ENCODE assay signal across 11 cellular contexts in genomic region chr17:80673152-80673920, GRCh38.
DNase-seq lines count a peak whose midpoint lies in the region; ATAC-seq and TF ChIP-seq lines count a peak whose summit lies in the region.
"Had no signal": no experiment of that assay in that cellular context is flagged by ENCODE, and none has a peak within 500 bp of the region (broad histone marks: within the 10 kb centered on the region; RNA-seq: fewer than 3 reads in every experiment).

No MANE protein-coding gene starts in this region.

- no peak overlapping the region for H2AFZ ChIP-seq in GM23248
- H2AFZ ChIP-seq: neural progenitor cell had no signal

- WGBS in GM23248 (ENCODE audit: low coverage in 1 of 2, low lambda C conversion rate in 2 of 2, missing lambda C conversion rate in 2 of 2), 2 experiments = 59 to 65% methylated on average over 14 of the region's 14 CpGs

- DNase-seq in CD4-positive, alpha-beta memory T cell = no peak
- DNase-seq in GM23248 (peak; percentile 22), iris pigment epithelial cell (ENCODE audit: low read depth) (peak; percentile 84), nucleus accumbens (lab: John Stamatoyannopoulos, UW) (no peak), SW 1271 (lab: John Stamatoyannopoulos, UW) (no peak)
- DNase-seq: effector CD4-positive, alpha-beta T cell; NCI-H2171 treated with DMSO at 0.1 percent for 48 hours had no signal

- no peak overlapping the region for H3K4me3 ChIP-seq in CD4-positive, alpha-beta memory T cell (ENCODE audit: low read length in 2 of 2)
- no peak overlapping the region for H3K4me3 ChIP-seq in GM23248
- H3K4me3 ChIP-seq: neural progenitor cell had no signal

- no peak overlapping the region for H3K9ac ChIP-seq in GM23248
- H3K9ac ChIP-seq: neural progenitor cell had no signal

- CTCF ChIA-PET in CD4-positive, alpha-beta memory T cell (lab: Charles Lee; ENCODE audit: partially characterized antibody) = interaction anchor here (1.3 kb wide), 1 partner anchor 316 kb away, joined by 3 read pairs; no protein-coding TSS in a partner anchor

- H3K9me3 ChIP-seq in CD4-positive, alpha-beta memory T cell (ENCODE audit: control insufficient read depth in 1 of 2, low read length in 2 of 2) = no peaks in the 10 kb centered on the region
- H3K9me3 ChIP-seq in GM23248 (ENCODE audit: low read depth) = no peaks in the 10 kb centered on the region

- ATAC-seq in HG03442 (IDR thresholded peaks at IDR 0.05; ENCODE audit: unreplicated experiment) (no peak), SK-N-SH treated with all-trans-retinoic acid at 6 μM for 48 hours (no peak)

- POLR2A ChIA-PET in CD4-positive, alpha-beta memory T cell (lab: Charles Lee; ENCODE audit: partially characterized antibody) = interaction anchor here (0.7 kb wide), 1 partner anchor 30 kb away, joined by 3 read pairs; no protein-coding TSS in a partner anchor

- H3K36me3 Mint-ChIP-seq in CD4-positive, alpha-beta memory T cell = peaks cover 7 to 20% of the 10 kb centered on the region in 2 donors
- H3K36me3 Mint-ChIP-seq in T-helper 1 cell treated with Interleukin-12 subunit alpha and Interleukin-12 subunit beta and Interleukin-4 antibody, amounts not matched to agents 30 μg/mL and 1 μg/mL, for 36 hours (ENCODE audit: low read depth) = peaks cover 37% of the 10 kb centered on the region

- H3K4me1 Mint-ChIP-seq in CD4-positive, alpha-beta memory T cell = peaks cover 35 to 75% (median 53%) of the 10 kb centered on the region in 4 donors
- peaks cover 73% of the 10 kb centered on the region for H3K4me1 Mint-ChIP-seq in T-helper 1 cell treated with Interleukin-12 subunit alpha and Interleukin-12 subunit beta and Interleukin-4 antibody, amounts not matched to agents 30 μg/mL and 1 μg/mL, for 36 hours (ENCODE audit: low read depth)

- H3K27me3 Mint-ChIP-seq in CD4-positive, alpha-beta memory T cell = no peaks in the 10 kb centered on the region
- H3K27me3 Mint-ChIP-seq in T-helper 1 cell treated with Interleukin-12 subunit alpha and Interleukin-12 subunit beta and Interleukin-4 antibody, amounts not matched to agents 30 μg/mL and 1 μg/mL, for 36 hours (ENCODE audit: low read depth) = no peaks in the 10 kb centered on the region

- H3F3A ChIP-seq in GM23248 (ENCODE audit: insufficient read depth) = no peaks in the 10 kb centered on the region

- 0 out of 2 replicates have a peak, but pooled peaks cover 3% of the 10 kb centered on the region for H4K20me1 ChIP-seq in GM23248 (ENCODE audit: insufficient read depth)

- in situ Hi-C loops in GM23248 (cut with MboI) = no loop called here

- no peak overlapping the region for H3K4me2 ChIP-seq in GM23248 (ENCODE audit: unreplicated experiment)
- H3K4me2 ChIP-seq: neural progenitor cell had no signal

- no peaks in the 10 kb centered on the region for H3K36me3 ChIP-seq in CD4-positive, alpha-beta memory T cell (ENCODE audit: insufficient read depth, low read length)
- no peaks in the 10 kb centered on the region for H3K36me3 ChIP-seq in GM23248 (ENCODE audit: low read depth)
- H3K36me3 ChIP-seq: neural progenitor cell had no signal

- no peak overlapping the region for H3K27ac ChIP-seq in CD4-positive, alpha-beta memory T cell (ENCODE audit: low read depth, low read length)
- no peak overlapping the region for H3K27ac ChIP-seq in GM23248
- H3K27ac ChIP-seq: neural progenitor cell had no signal

- H3K9me3 Mint-ChIP-seq in CD4-positive, alpha-beta memory T cell = no peaks in the 10 kb centered on the region
- no peaks in the 10 kb centered on the region for H3K9me3 Mint-ChIP-seq in T-helper 1 cell treated with Interleukin-12 subunit alpha and Interleukin-12 subunit beta and Interleukin-4 antibody, amounts not matched to agents 30 μg/mL and 1 μg/mL, for 36 hours

- H3K9me2 ChIP-seq in GM23248 (ENCODE audit: insufficient read depth) = no peaks in the 10 kb centered on the region

- intact Hi-C loops in CD4-positive, alpha-beta memory T cell (cut with micrococcal nuclease) = no loop called here

- H3K27ac Mint-ChIP-seq in CD4-positive, alpha-beta memory T cell = peak overlapping the region in 5 of 7 donors; percentile 9 to 77 (median 24)
- peak overlapping the region; percentile 91 for H3K27ac Mint-ChIP-seq in T-helper 1 cell treated with Interleukin-12 subunit alpha and Interleukin-12 subunit beta and Interleukin-4 antibody, amounts not matched to agents 30 μg/mL and 1 μg/mL, for 36 hours

- peaks cover 89% of the 10 kb centered on the region for H3K79me2 ChIP-seq in GM23248 (ENCODE audit: insufficient read depth)

- no peaks in the 10 kb centered on the region for H3K27me3 ChIP-seq in CD4-positive, alpha-beta memory T cell (ENCODE audit: insufficient read depth, low read length)
- H3K27me3 ChIP-seq in GM23248 (replicated peaks; ENCODE audit: insufficient read depth) = no peaks in the 10 kb centered on the region
- H3K27me3 ChIP-seq: neural progenitor cell had no signal

- peak overlapping the region in 7 of 8 donors; percentile 46 to 85 (median 70) for H3K4me3 Mint-ChIP-seq in CD4-positive, alpha-beta memory T cell
- peak overlapping the region; percentile 77 for H3K4me3 Mint-ChIP-seq in T-helper 1 cell treated with Interleukin-12 subunit alpha and Interleukin-12 subunit beta and Interleukin-4 antibody, amounts not matched to agents 30 μg/mL and 1 μg/mL, for 36 hours
- H3K4me3 Mint-ChIP-seq: neural progenitor cell had no signal

- peaks cover 27% of the 10 kb centered on the region for H3K4me1 ChIP-seq in CD4-positive, alpha-beta memory T cell (ENCODE audit: insufficient read depth, low read length)
- H3K4me1 ChIP-seq in GM23248 (ENCODE audit: insufficient read depth) = no peaks in the 10 kb centered on the region

TF ChIP-seq in SK-N-SH treated with all-trans-retinoic acid at 6 μM for 48 hours, 23 proteins besides CTCF, POLR2A, EP300 and RAD21:
- TF ChIP-seq BACH2 (CRISPR knock-in tag; IDR thresholded peaks at IDR 0.05; ENCODE audit: borderline replicate concordance) = no peak
- no peak for TF ChIP-seq TSHZ2 (CRISPR knock-in tag; IDR thresholded peaks at IDR 0.05)

Comparison
In these comparisons a context has a peak if more than half of its experiments do, and no peak if none do; other contexts are left out.
1. DNase-seq: peak in GM23248 (single experiment) and iris pigment epithelial cell (single experiment); none in CD4-positive, alpha-beta memory T cell (0 of 5), nucleus accumbens (0 of 56) and SW 1271 (0 of 2).